In genomic region chr4:112562254-112562653, GRCh38 we compare ENCODE assay signal across 1 cellular context.
TF ChIP-seq lines count a peak whose summit lies in the region.

No MANE protein-coding gene starts in this region.

TF ChIP-seq in SK-N-SH treated with all-trans-retinoic acid at 6 μM for 48 hours, 23 proteins besides CTCF, POLR2A, EP300 and RAD21 (continued from another document):
- TF ChIP-seq TSHZ2 (CRISPR knock-in tag; IDR thresholded peaks at IDR 0.05) (no peak), CREB5 (CRISPR knock-in tag; IDR thresholded peaks at IDR 0.05; ENCODE audit: low read depth) (no peak), ZNF8 (CRISPR knock-in tag; IDR thresholded peaks at IDR 0.05) (no peak)
